Comparison of ENCODE assay signal across 3 cellular contexts in the genomic region with DNA sequence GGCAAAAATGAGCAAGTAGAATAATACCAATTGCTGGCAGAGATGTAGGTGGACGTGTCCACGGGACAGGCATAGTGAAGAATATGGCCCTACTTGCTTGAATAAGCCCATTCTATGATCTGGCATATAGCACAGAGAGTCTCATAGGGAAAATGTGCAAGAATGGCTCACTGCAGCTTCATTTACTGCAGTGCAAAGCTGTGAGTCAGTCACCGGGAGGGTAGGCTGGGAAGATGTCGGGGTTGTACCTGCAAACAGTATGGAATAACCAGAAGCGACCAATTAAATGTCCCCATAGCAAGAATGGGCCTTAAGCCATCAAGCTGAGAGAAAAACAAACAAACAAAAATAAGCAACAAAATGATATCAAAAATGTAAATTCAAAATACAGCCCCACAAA.
TF ChIP-seq lines count a peak whose summit lies in the region.

No MANE protein-coding gene starts in this region.

TF ChIP-seq in GM23338, 12 proteins besides CTCF, POLR2A, EP300 and RAD21 (continues in another document):
- TF ChIP-seq JUNB (IDR thresholded peaks at IDR 0.05; ENCODE audit: unreplicated experiment) (no peak), POLR2AphosphoS5 (IDR thresholded peaks at IDR 0.05; ENCODE audit: low read depth) (no peak), ZNF114 (CRISPR knock-in tag; IDR thresholded peaks at IDR 0.05) (no peak), EZH2phosphoT487 (IDR thresholded peaks at IDR 0.05; ENCODE audit: unreplicated experiment) (no peak), ZNF331 (CRISPR knock-in tag; IDR thresholded peaks at IDR 0.05; ENCODE audit: low read depth) (no peak), EZH2 (IDR thresholded peaks at IDR 0.05; ENCODE audit: low read depth, unreplicated experiment) (no peak), STAT1 (IDR thresholded peaks at IDR 0.05; ENCODE audit: unreplicated experiment) (no peak)
- TF ChIP-seq, protein P1, sequence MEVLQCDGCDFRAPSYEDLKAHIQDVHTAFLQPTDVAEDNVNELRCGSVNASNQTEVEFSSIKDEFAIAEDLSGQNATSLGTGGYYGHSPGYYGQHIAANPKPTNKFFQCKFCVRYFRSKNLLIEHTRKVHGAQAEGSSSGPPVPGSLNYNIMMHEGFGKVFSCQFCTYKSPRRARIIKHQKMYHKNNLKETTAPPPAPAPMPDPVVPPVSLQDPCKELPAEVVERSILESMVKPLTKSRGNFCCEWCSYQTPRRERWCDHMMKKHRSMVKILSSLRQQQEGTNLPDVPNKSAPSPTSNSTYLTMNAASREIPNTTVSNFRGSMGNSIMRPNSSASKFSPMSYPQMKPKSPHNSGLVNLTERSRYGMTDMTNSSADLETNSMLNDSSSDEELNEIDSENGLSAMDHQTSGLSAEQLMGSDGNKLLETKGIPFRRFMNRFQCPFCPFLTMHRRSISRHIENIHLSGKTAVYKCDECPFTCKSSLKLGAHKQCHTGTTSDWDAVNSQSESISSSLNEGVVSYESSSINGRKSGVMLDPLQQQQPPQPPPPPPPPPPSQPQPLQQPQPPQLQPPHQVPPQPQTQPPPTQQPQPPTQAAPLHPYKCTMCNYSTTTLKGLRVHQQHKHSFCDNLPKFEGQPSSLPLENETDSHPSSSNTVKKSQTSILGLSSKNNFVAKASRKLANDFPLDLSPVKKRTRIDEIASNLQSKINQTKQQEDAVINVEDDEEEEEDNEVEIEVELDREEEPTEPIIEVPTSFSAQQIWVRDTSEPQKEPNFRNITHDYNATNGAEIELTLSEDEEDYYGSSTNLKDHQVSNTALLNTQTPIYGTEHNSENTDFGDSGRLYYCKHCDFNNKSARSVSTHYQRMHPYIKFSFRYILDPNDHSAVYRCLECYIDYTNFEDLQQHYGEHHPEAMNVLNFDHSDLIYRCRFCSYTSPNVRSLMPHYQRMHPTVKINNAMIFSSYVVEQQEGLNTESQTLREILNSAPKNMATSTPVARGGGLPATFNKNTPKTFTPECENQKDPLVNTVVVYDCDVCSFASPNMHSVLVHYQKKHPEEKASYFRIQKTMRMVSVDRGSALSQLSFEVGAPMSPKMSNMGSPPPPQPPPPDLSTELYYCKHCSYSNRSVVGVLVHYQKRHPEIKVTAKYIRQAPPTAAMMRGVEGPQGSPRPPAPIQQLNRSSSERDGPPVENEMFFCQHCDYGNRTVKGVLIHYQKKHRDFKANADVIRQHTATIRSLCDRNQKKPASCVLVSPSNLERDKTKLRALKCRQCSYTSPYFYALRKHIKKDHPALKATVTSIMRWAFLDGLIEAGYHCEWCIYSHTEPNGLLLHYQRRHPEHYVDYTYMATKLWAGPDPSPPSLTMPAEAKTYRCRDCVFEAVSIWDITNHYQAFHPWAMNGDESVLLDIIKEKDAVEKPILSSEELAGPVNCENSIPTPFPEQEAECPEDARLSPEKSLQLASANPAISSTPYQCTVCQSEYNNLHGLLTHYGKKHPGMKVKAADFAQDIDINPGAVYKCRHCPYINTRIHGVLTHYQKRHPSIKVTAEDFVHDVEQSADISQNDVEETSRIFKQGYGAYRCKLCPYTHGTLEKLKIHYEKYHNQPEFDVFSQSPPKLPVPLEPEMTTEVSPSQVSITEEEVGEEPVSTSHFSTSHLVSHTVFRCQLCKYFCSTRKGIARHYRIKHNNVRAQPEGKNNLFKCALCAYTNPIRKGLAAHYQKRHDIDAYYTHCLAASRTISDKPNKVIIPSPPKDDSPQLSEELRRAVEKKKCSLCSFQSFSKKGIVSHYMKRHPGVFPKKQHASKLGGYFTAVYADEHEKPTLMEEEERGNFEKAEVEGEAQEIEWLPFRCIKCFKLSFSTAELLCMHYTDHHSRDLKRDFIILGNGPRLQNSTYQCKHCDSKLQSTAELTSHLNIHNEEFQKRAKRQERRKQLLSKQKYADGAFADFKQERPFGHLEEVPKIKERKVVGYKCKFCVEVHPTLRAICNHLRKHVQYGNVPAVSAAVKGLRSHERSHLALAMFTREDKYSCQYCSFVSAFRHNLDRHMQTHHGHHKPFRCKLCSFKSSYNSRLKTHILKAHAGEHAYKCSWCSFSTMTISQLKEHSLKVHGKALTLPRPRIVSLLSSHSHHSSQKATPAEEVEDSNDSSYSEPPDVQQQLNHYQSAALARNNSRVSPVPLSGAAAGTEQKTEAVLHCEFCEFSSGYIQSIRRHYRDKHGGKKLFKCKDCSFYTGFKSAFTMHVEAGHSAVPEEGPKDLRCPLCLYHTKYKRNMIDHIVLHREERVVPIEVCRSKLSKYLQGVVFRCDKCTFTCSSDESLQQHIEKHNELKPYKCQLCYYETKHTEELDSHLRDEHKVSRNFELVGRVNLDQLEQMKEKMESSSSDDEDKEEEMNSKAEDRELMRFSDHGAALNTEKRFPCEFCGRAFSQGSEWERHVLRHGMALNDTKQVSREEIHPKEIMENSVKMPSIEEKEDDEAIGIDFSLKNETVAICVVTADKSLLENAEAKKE (CRISPR knock-in tag; IDR thresholded peaks at IDR 0.05): no peak

TF ChIP-seq in H1, 55 proteins besides CTCF, POLR2A, EP300 and RAD21 (continues in another document):
- no peak for TF ChIP-seq MAX (IDR thresholded peaks at IDR 0.05)
- TF ChIP-seq TCF12 (IDR thresholded peaks at IDR 0.05; ENCODE audit: low read depth, low read length): no peak

TF ChIP-seq in HepG2, 621 proteins besides CTCF, POLR2A, EP300 and RAD21:
- TF ChIP-seq, protein P2, sequence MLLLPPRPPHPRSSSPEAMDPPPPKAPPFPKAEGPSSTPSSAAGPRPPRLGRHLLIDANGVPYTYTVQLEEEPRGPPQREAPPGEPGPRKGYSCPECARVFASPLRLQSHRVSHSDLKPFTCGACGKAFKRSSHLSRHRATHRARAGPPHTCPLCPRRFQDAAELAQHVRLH (CRISPR knock-in tag; IDR thresholded peaks at IDR 0.05; ENCODE audit: borderline replicate concordance, low read depth): no peak
- TF ChIP-seq SMARCC2 (IDR thresholded peaks at IDR 0.05): no peak
- TF ChIP-seq MAFG (CRISPR knock-in tag; IDR thresholded peaks at IDR 0.05): no peak
- no peak for TF ChIP-seq TERF1 (CRISPR knock-in tag; IDR thresholded peaks at IDR 0.05)
- TF ChIP-seq, protein P3, sequence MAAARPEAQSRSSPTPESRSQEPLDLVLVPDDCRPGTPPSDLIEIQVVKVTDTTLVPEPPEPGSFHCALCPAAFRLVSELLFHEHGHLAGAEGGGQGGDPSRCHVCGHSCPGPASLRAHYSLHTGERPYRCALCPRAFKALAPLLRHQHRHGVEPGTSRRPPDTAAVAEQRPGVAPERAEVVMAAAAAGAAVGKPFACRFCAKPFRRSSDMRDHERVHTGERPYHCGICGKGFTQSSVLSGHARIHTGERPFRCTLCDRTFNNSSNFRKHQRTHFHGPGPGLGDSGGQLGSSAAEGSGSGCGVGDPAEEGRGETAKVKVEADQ (CRISPR knock-in tag; IDR thresholded peaks at IDR 0.05; ENCODE audit: borderline replicate concordance): no peak
- TF ChIP-seq ZNF367 (CRISPR knock-in tag; IDR thresholded peaks at IDR 0.05; ENCODE audit: borderline replicate concordance): no peak
- no peak for TF ChIP-seq TAF1 (CRISPR knock-in tag; IDR thresholded peaks at IDR 0.05)
